Comparison of ENCODE assay signal across 8 cellular contexts in genomic region chr17:21280081-21280518, GRCh38. TPM values are rescaled to one million over a fixed set of nuclear protein-coding genes. Genes with fewer than 3 reads are reported as not detected.
A peak's percentile ranks its signal among the peaks of the same experiment; 100 is the strongest.
DNase-seq lines count a peak whose midpoint lies in the region; ATAC-seq and TF ChIP-seq lines count a peak whose summit lies in the region.

No MANE protein-coding gene starts in this region.

- H3K9me3 ChIP-seq in Panc1 (ENCODE audit: control insufficient read depth, insufficient read depth, low read depth, low read length) (no peaks in the 10 kb centered on the region), esophagus squamous epithelium (no peaks in the 10 kb centered on the region)

- no peaks in the 10 kb centered on the region for H3K9me3 Mint-ChIP-seq in nephron
- H3K9me3 Mint-ChIP-seq in stimulated activated naive CD8-positive, alpha-beta T cell treated with anti-CD3 and anti-CD28 coated beads, Interleukin-15, Interleukin-2, amounts not matched to agents 100 ng/mL and 50 ng/mL, for 24 hours: no peaks in the 10 kb centered on the region

- no peak for TF ChIP-seq POLR2A in esophagus squamous epithelium (IDR thresholded peaks at IDR 0.05)

- peak; percentile 96 for TF ChIP-seq RAD21 in Ishikawa (IDR thresholded peaks at IDR 0.05; ENCODE audit: low read depth)

- ATAC-seq in GM19397 (IDR thresholded peaks at IDR 0.05; ENCODE audit: unreplicated experiment) (peak; percentile 25), Panc1 (peak; percentile 74)

- POLR2A ChIA-PET in Panc1 (lab: Charles Lee): no interaction called here

- H3K4me3 ChIP-seq in Panc1 (ENCODE audit: low read depth in 2 of 2, low read length in 2 of 2): no peak overlapping the region
- H3K4me3 ChIP-seq in esophagus squamous epithelium: no peak overlapping the region

- CTCF ChIA-PET in Panc1 (lab: Charles Lee): no interaction called here

- H3K27ac Mint-ChIP-seq in nephron: no peak overlapping the region
- H3K27ac Mint-ChIP-seq in stimulated activated naive CD8-positive, alpha-beta T cell treated with anti-CD3 and anti-CD28 coated beads, Interleukin-15, Interleukin-2, amounts not matched to agents 100 ng/mL and 50 ng/mL, for 24 hours: peak overlapping the region; percentile 80

- no peak for TF ChIP-seq EP300 in Ishikawa (IDR thresholded peaks at IDR 0.05; ENCODE audit: borderline replicate concordance)

- peak; percentile 99 for TF ChIP-seq CTCF in C4-2B (conservative IDR thresholded peaks at IDR 0.05)
- TF ChIP-seq CTCF in Panc1 (IDR thresholded peaks at IDR 0.05): peak; percentile 97
- TF ChIP-seq CTCF in esophagus squamous epithelium (IDR thresholded peaks at IDR 0.05): peak; percentile 93 to 98 (median 94)
- TF ChIP-seq CTCF in nephron (IDR thresholded peaks at IDR 0.05; ENCODE audit: unreplicated experiment in 3 of 3): peak; percentile 96 to 97 (median 96)

- DNase-seq in Panc1 (ENCODE audit: low read depth, low spot score) (peak; percentile 52), esophagus squamous epithelium (lab: John Stamatoyannopoulos, UW) (peak; percentile 53)
- DNase-seq in activated T-cell treated with anti-CD3 and anti-CD28 coated beads, Interleukin-2, amount 50 U/mL, for 1 hour: peak; percentile 90

- intact Hi-C loops in Panc1 (cut with micrococcal nuclease; ENCODE audit: unreplicated experiment) (loop anchor here (2.0 to 10.0 kb wide), 2 partner anchors 155 to 233 kb away; partner anchors contain the start of gene DHRS7B), esophagus squamous epithelium (cut with DNase I) (loop anchor here (5.0 kb wide), 1 partner anchor 232 kb away; no protein-coding TSS in a partner anchor)

- no peaks in the 10 kb centered on the region for H3K36me3 Mint-ChIP-seq in nephron (ENCODE audit: low read depth)
- peaks cover under 1% of the 10 kb centered on the region for H3K36me3 Mint-ChIP-seq in stimulated activated naive CD8-positive, alpha-beta T cell treated with anti-CD3 and anti-CD28 coated beads, Interleukin-15, Interleukin-2, amounts not matched to agents 100 ng/mL and 50 ng/mL, for 24 hours (ENCODE audit: low read depth)

- peaks cover 48% of the 10 kb centered on the region for H3K27me3 Mint-ChIP-seq in nephron (ENCODE audit: low read depth)
- no peaks in the 10 kb centered on the region for H3K27me3 Mint-ChIP-seq in stimulated activated naive CD8-positive, alpha-beta T cell treated with anti-CD3 and anti-CD28 coated beads, Interleukin-15, Interleukin-2, amounts not matched to agents 100 ng/mL and 50 ng/mL, for 24 hours

- no peak overlapping the region for H3K27ac ChIP-seq in C4-2B
- no peak overlapping the region for H3K27ac ChIP-seq in Panc1 (ENCODE audit: low read length)
- H3K27ac ChIP-seq in esophagus squamous epithelium: no peak overlapping the region

- H3K27me3 ChIP-seq in Panc1 (ENCODE audit: control insufficient read depth, insufficient read depth, low read length) (no peaks in the 10 kb centered on the region), esophagus squamous epithelium (no peaks in the 10 kb centered on the region)

- in situ Hi-C loops in Panc1 (cut with HindIII; ENCODE audit: low pct_unique_long_range_greater_than_20kb, low sequenced_read_pairs): no loop called here

- peak overlapping the region in 2 of 3 experiments; percentile 29 to 56 for H3K4me3 Mint-ChIP-seq in nephron
- no peak overlapping the region for H3K4me3 Mint-ChIP-seq in stimulated activated naive CD8-positive, alpha-beta T cell treated with anti-CD3 and anti-CD28 coated beads, Interleukin-15, Interleukin-2, amounts not matched to agents 100 ng/mL and 50 ng/mL, for 24 hours

- peaks cover 13% of the 10 kb centered on the region for H3K4me1 Mint-ChIP-seq in nephron
- H3K4me1 Mint-ChIP-seq in stimulated activated naive CD8-positive, alpha-beta T cell treated with anti-CD3 and anti-CD28 coated beads, Interleukin-15, Interleukin-2, amounts not matched to agents 100 ng/mL and 50 ng/mL, for 24 hours (ENCODE audit: low read depth): peaks cover 73% of the 10 kb centered on the region

- 34% methylated on average over 4 to 7 of the region's 10 CpGs for WGBS in esophagus squamous epithelium, 2 donors

- H3K36me3 ChIP-seq in Panc1 (ENCODE audit: control insufficient read depth, insufficient read depth, low read length) (no peaks in the 10 kb centered on the region; the same call in 1 of the 2 replicates), esophagus squamous epithelium (no peaks in the 10 kb centered on the region)

- BruUV-seq in Panc1 (replicated peaks; lab: Mats Ljungman, UMichigan): no TSS peak

- peaks cover 9% of the 10 kb centered on the region for H3K4me1 ChIP-seq in Panc1 (ENCODE audit: control insufficient read depth, insufficient read depth, low read length)
- H3K4me1 ChIP-seq in esophagus squamous epithelium: peaks cover 16 to 64% (median 27%) of the 10 kb centered on the region in 3 donors

TF ChIP-seq in Ishikawa, 13 proteins besides CTCF, POLR2A, EP300 and RAD21:
- TF ChIP-seq USF1 (IDR thresholded peaks at IDR 0.05): peak; percentile 31; the same call in 1 of the 2 replicates
- no peak for TF ChIP-seq REST (IDR thresholded peaks at IDR 0.05; ENCODE audit: low read depth)
- TF ChIP-seq MAX (IDR thresholded peaks at IDR 0.05): peak; percentile 71
- TF ChIP-seq YY1 (IDR thresholded peaks at IDR 0.05; ENCODE audit: low read depth): no peak
- TF ChIP-seq TAF1 (IDR thresholded peaks at IDR 0.05; ENCODE audit: low read depth): no peak

RNA-seq across cellular contexts. Expression of gene MAP2K3, which starts 4.4 kb away (rescaled TPM):
- total RNA-seq in Panc1 (2021; ENCODE audit: unreplicated experiment) (44.4 TPM), esophagus squamous epithelium (10 to 100 TPM; 24.1 to 53.6 (median 38.4) TPM)
- polyA plus RNA-seq in Panc1 (2012; ENCODE audit: insufficient read length): 46.3 TPM

RNA-seq across cellular contexts. Expression of gene NATD1, which starts 26.9 kb away (rescaled TPM):
- total RNA-seq in Panc1 (2021; ENCODE audit: unreplicated experiment) (2.8 TPM), esophagus squamous epithelium (1 to 10 TPM; 2.4 to 5.1 (median 3.2) TPM)
- 4.0 TPM for polyA plus RNA-seq in Panc1 (2012; ENCODE audit: insufficient read length)
